11 cellular contexts compared by ENCODE assay signal in the genomic region with DNA sequence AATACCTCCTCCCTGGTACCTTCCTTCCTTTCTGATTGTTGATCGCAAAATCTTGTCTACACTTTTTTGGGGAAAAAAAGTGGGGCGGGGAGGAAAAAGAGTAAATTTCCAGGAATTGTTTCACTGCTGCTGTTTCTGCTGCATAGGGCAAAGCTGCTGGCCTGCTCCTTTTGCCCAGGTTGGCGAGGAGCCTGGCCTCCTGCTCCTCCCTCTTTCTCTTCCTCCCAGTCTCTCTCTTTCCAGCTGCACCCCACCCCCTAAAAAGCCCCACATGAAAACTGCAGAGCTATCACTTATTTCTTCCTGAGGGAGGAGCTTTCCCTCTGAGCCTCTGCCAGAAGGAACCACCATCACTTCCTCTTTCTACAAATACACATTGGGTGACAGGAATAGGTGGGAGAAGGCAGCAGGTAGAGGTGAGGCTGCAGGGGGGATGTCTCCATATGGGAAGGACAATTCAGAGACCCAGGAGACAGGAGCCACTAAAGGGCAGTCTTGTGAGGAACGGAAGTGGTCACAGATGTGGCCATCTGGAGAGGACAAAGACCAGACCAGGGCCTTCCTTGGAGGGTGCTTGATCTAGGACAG. TPM values are rescaled to one million over a fixed set of nuclear protein-coding genes. Genes with fewer than 3 reads are reported as not detected.
A peak's percentile ranks its signal among the peaks of the same experiment; 100 is the strongest.
DNase-seq lines count a peak whose midpoint lies in the region; ATAC-seq lines count a peak whose summit lies in the region.
"Had no signal": no experiment of that assay in that cellular context is flagged by ENCODE, and none has a peak within 500 bp of the region (broad histone marks: within the 10 kb centered on the region; RNA-seq: fewer than 3 reads in every experiment).

No MANE protein-coding gene starts in this region.

- no peaks in the 10 kb centered on the region for H3K79me2 ChIP-seq in Karpas-422 (ENCODE audit: low read length)

- no peak overlapping the region for H3K9ac ChIP-seq in Karpas-422 (ENCODE audit: low read length)

- no peak overlapping the region for H3K4me2 ChIP-seq in Karpas-422 (ENCODE audit: low read depth, low read length, poor library complexity, severe bottlenecking)

- H2AFZ ChIP-seq in Karpas-422 (ENCODE audit: low read length), result no peak overlapping the region

- ATAC-seq in GM21576 (IDR thresholded peaks at IDR 0.05; ENCODE audit: unreplicated experiment) (no peak), HG03460 (IDR thresholded peaks at IDR 0.05; ENCODE audit: unreplicated experiment) (no peak)

- DNase-seq in CD1c-positive myeloid dendritic cell (ENCODE audit: extremely low spot score) (peak; percentile 38), M059J (ENCODE audit: low read depth) (peak; percentile 22), dermis blood vessel endothelial cell (peak; percentile 30), midbrain (lab: John Stamatoyannopoulos, UW) (peak; percentile 36), Karpas-422 (no peak), SW 1271 (lab: John Stamatoyannopoulos, UW) (no peak)
- DNase-seq: DMS79, KG1 had no signal

- peaks cover 7% of the 10 kb centered on the region for H3K4me1 ChIP-seq in Karpas-422 (ENCODE audit: low read length)

- no peaks in the 10 kb centered on the region for H3K36me3 ChIP-seq in Karpas-422 (ENCODE audit: insufficient read depth, low read length)

- no peak overlapping the region for H3K27ac ChIP-seq in Karpas-422 (ENCODE audit: low read length)

- no peaks in the 10 kb centered on the region for H3K9me3 ChIP-seq in Karpas-422 (ENCODE audit: low read length)

- no peaks in the 10 kb centered on the region for H3K27me3 ChIP-seq in Karpas-422 (ENCODE audit: low read length)

- H3K9me2 ChIP-seq in Karpas-422 (replicated peaks; ENCODE audit: insufficient read depth, low read length), result no peaks in the 10 kb centered on the region

- no peaks in the 10 kb centered on the region for H4K20me1 ChIP-seq in Karpas-422 (ENCODE audit: insufficient read depth, low read depth, low read length)

- H3K4me3 ChIP-seq in Karpas-422 (ENCODE audit: low read length), result no peak overlapping the region

RNA-seq across cellular contexts. Expression of gene ZBTB39, which starts 14.9 kb away (rescaled TPM):
- 3.3 TPM in 2 replicates for total RNA-seq in M059J (2014; rRNA removed; shearing (Covaris generic))
- total RNA-seq in dermis blood vessel endothelial cell, result 11.1 and 11.2 TPM in 2 replicates
- 10.0 and 10.7 TPM in 2 replicates for total RNA-seq in Karpas-422 (2014; rRNA removed; shearing (Covaris generic); ENCODE audit: low replicate concordance)

RNA-seq across cellular contexts. Expression of gene TAC3, which starts 24.9 kb away (rescaled TPM):
- not detected in 2 replicates for total RNA-seq in M059J (2014; rRNA removed; shearing (Covaris generic))
- not detected in 2 replicates for total RNA-seq in dermis blood vessel endothelial cell
- total RNA-seq in Karpas-422 (2014; rRNA removed; shearing (Covaris generic); ENCODE audit: low replicate concordance), result not detected in 2 replicates

RNA-seq across cellular contexts. Expression of gene RDH16, which starts 34.0 kb away (rescaled TPM):
- total RNA-seq in M059J (2014; rRNA removed; shearing (Covaris generic)), result not detected in 2 replicates
- 0.17 TPM in 1 of 2 replicates, not detected in the other for total RNA-seq in dermis blood vessel endothelial cell
- 0.11 TPM in 1 of 2 replicates, not detected in the other for total RNA-seq in Karpas-422 (2014; rRNA removed; shearing (Covaris generic); ENCODE audit: low replicate concordance)

RNA-seq across cellular contexts. Expression of gene SDR9C7, which starts 57.2 kb away (rescaled TPM):
- not detected in 2 replicates for total RNA-seq in M059J (2014; rRNA removed; shearing (Covaris generic))
- total RNA-seq in dermis blood vessel endothelial cell, result not detected in 2 replicates
- not detected in 2 replicates for total RNA-seq in Karpas-422 (2014; rRNA removed; shearing (Covaris generic); ENCODE audit: low replicate concordance)
- total RNA-seq: progenitor cell of endocrine pancreas had no signal

RNA-seq across cellular contexts. Expression of gene MYO1A, which starts 58.5 kb away (rescaled TPM):
- total RNA-seq in M059J (2014; rRNA removed; shearing (Covaris generic)), result not detected in 2 replicates
- not detected in 2 replicates for total RNA-seq in dermis blood vessel endothelial cell
- total RNA-seq in Karpas-422 (2014; rRNA removed; shearing (Covaris generic); ENCODE audit: low replicate concordance), result 0.11 and 3.8 TPM in 2 replicates

Comparison
In these comparisons a context has a peak if more than half of its experiments do, and no peak if none do; other contexts are left out.
1. DNase-seq: peak in CD1c-positive myeloid dendritic cell (single experiment), M059J (single experiment), dermis blood vessel endothelial cell (single experiment) and midbrain (single experiment); none in Karpas-422 (single experiment) and SW 1271 (0 of 2).